In the genomic region with DNA sequence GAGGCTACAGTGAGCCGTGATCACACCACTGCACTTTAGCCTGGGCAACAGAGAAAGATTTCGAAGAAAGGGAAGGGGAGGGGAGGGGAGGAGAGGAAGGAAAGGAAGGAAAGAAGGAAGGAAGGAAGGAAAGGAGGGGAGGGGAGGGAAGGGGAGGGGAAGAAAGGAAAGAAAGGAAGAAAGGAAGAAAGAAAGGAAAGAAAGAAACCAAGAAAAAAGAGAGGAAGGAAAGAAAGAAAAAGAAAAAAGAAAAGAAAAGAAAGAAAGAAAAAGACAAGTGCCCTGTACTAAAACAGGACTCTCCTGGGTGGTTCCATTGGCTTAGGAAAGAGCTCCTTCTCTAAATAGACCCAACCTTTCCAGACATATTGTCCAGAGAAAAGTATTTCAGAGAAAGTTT, we compare ENCODE assay signal across 2 cellular contexts.
TF ChIP-seq lines count a peak whose summit lies in the region.

No MANE protein-coding gene starts in this region.

TF ChIP-seq in WTC11, 78 proteins besides CTCF, POLR2A, EP300 and RAD21:
- TF ChIP-seq, protein P1, sequence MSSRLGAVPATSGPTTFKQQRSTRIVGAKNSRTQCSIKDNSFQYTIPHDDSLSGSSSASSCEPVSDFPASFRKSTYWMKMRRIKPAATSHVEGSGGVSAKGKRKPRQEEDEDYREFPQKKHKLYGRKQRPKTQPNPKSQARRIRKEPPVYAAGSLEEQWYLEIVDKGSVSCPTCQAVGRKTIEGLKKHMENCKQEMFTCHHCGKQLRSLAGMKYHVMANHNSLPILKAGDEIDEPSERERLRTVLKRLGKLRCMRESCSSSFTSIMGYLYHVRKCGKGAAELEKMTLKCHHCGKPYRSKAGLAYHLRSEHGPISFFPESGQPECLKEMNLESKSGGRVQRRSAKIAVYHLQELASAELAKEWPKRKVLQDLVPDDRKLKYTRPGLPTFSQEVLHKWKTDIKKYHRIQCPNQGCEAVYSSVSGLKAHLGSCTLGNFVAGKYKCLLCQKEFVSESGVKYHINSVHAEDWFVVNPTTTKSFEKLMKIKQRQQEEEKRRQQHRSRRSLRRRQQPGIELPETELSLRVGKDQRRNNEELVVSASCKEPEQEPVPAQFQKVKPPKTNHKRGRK (CRISPR knock-in tag; IDR thresholded peaks at IDR 0.05; ENCODE audit: borderline replicate concordance): peak; percentile 30; the same call in 1 of the 2 replicates
- no peak for TF ChIP-seq PRRX2 (CRISPR knock-in tag; IDR thresholded peaks at IDR 0.05)

TF ChIP-seq in neural cell, 6 proteins besides CTCF, POLR2A, EP300 and RAD21 (continued from another document):
- TF ChIP-seq, protein P2, sequence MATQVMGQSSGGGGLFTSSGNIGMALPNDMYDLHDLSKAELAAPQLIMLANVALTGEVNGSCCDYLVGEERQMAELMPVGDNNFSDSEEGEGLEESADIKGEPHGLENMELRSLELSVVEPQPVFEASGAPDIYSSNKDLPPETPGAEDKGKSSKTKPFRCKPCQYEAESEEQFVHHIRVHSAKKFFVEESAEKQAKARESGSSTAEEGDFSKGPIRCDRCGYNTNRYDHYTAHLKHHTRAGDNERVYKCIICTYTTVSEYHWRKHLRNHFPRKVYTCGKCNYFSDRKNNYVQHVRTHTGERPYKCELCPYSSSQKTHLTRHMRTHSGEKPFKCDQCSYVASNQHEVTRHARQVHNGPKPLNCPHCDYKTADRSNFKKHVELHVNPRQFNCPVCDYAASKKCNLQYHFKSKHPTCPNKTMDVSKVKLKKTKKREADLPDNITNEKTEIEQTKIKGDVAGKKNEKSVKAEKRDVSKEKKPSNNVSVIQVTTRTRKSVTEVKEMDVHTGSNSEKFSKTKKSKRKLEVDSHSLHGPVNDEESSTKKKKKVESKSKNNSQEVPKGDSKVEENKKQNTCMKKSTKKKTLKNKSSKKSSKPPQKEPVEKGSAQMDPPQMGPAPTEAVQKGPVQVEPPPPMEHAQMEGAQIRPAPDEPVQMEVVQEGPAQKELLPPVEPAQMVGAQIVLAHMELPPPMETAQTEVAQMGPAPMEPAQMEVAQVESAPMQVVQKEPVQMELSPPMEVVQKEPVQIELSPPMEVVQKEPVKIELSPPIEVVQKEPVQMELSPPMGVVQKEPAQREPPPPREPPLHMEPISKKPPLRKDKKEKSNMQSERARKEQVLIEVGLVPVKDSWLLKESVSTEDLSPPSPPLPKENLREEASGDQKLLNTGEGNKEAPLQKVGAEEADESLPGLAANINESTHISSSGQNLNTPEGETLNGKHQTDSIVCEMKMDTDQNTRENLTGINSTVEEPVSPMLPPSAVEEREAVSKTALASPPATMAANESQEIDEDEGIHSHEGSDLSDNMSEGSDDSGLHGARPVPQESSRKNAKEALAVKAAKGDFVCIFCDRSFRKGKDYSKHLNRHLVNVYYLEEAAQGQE (IDR thresholded peaks at IDR 0.05; ENCODE audit: borderline replicate concordance): no peak
